ENCODE assay signal across 8 cellular contexts in genomic region chr2:216115224-216115582, GRCh38. TPM values are rescaled to one million over a fixed set of nuclear protein-coding genes. Genes with fewer than 3 reads are reported as not detected.
DNase-seq lines count a peak whose midpoint lies in the region; ATAC-seq and TF ChIP-seq lines count a peak whose summit lies in the region.

No MANE protein-coding gene starts in this region.

- no peaks in the 10 kb centered on the region for H3K27me3 ChIP-seq in breast epithelium
- no peaks in the 10 kb centered on the region for H3K27me3 ChIP-seq in right lobe of liver
- no peaks in the 10 kb centered on the region for H3K27me3 ChIP-seq in upper lobe of right lung

- H3K4me3 ChIP-seq in breast epithelium: peak overlapping the region; percentile 52 to 68 (median 58)
- H3K4me3 ChIP-seq in right lobe of liver: peak overlapping the region; percentile 38 to 50 (median 46)
- peak overlapping the region; percentile 63 for H3K4me3 ChIP-seq in upper lobe of right lung

- peak overlapping the region; percentile 82 to 94 for H3K27ac ChIP-seq in breast epithelium
- H3K27ac ChIP-seq in right lobe of liver: peak overlapping the region; percentile 79 to 88 (median 84)
- H3K27ac ChIP-seq in upper lobe of right lung: peak overlapping the region; percentile 84

- H3K9me3 ChIP-seq in breast epithelium: no peaks in the 10 kb centered on the region
- no peaks in the 10 kb centered on the region for H3K9me3 ChIP-seq in right lobe of liver
- H3K9me3 ChIP-seq in upper lobe of right lung: no peaks in the 10 kb centered on the region

- DNase-seq in DMS53 (lab: John Stamatoyannopoulos, UW) (peak; percentile 58), DMS53 treated with DMSO at 0.1 percent for 48 hours (lab: John Stamatoyannopoulos, UW; ENCODE audit: unreplicated experiment) (no peak), NCI-H510A (lab: John Stamatoyannopoulos, UW) (peak; percentile 16), breast epithelium (ENCODE audit: low spot score in 2 of 2) (no peak), right lobe of liver (no peak), upper lobe of right lung (no peak), retina (no peak)
- DNase-seq in stimulated activated CD4-positive, alpha-beta T cell treated with anti-CD3 and anti-CD28 coated beads, Interleukin-1b, Interleukin-23, amount 100 ng/mL, for 48 hours: no peak

- TF ChIP-seq POLR2A in breast epithelium (IDR thresholded peaks at IDR 0.05): no peak
- peak; percentile 6 for TF ChIP-seq POLR2A in right lobe of liver (IDR thresholded peaks at IDR 0.05)

- WGBS in right lobe of liver (ENCODE audit: insufficient coverage, low coverage, low lambda C conversion rate, missing lambda C conversion rate): 17% methylated on average over 5 of the region's 5 CpGs

- TF ChIP-seq CTCF in breast epithelium (IDR thresholded peaks at IDR 0.05) (no peak), right lobe of liver (IDR thresholded peaks at IDR 0.05) (no peak), upper lobe of right lung (IDR thresholded peaks at IDR 0.05) (no peak)

- intact Hi-C loops in breast epithelium (cut with DNase I; ENCODE audit: low total_unique reads) (no loop called here), right lobe of liver (cut with DNase I) (loop anchor here in 1 of 2 donors (10.0 kb wide), 1 partner anchor 290 kb away; no protein-coding TSS in a partner anchor), upper lobe of right lung (cut with DNase I) (no loop called here)

- ATAC-seq in right lobe of liver (peak; percentile 45 to 56 (median 52)), upper lobe of right lung (peak; percentile 49)

- H3K36me3 ChIP-seq in breast epithelium (no peaks in the 10 kb centered on the region), right lobe of liver (peaks cover 9 to 44% (median 11%) of the 10 kb centered on the region in 4 donors), upper lobe of right lung (peaks cover 82% of the 10 kb centered on the region)

- H3K4me1 ChIP-seq in breast epithelium: peaks cover 0 to 30% of the 10 kb centered on the region in 2 donors
- H3K4me1 ChIP-seq in right lobe of liver: peaks cover 0 to 40% (median 13%) of the 10 kb centered on the region in 4 donors
- peaks cover 43% of the 10 kb centered on the region for H3K4me1 ChIP-seq in upper lobe of right lung

RNA-seq across cellular contexts. Expression of gene XRCC5, which starts 6.1 kb away (rescaled TPM):
- total RNA-seq in breast epithelium: 100 to 1,000 TPM; 134 to 227 (median 188) TPM
- 100 to 1,000 TPM in 4 of 6 experiments, 10 to 100 TPM in 2; 92.0 to 131 (median 106) TPM for total RNA-seq in right lobe of liver
- total RNA-seq in upper lobe of right lung: 178 TPM

RNA-seq across cellular contexts. Expression of gene TMEM169, which starts 33.5 kb away (rescaled TPM):
- total RNA-seq in breast epithelium (1 to 10 TPM in 1 of 3 donors, under 1 TPM in 1, not detected in 1; 0.29 to 1.3 TPM), right lobe of liver (1 to 10 TPM in 3 of 6 experiments, under 1 TPM in 3; 0.29 to 2.7 (median 1.0) TPM), upper lobe of right lung (1.4 TPM)

RNA-seq across cellular contexts. Expression of gene PECR, which starts 33.6 kb away (rescaled TPM):
- 10 to 100 TPM in 2 of 3 donors, 1 to 10 TPM in 1; 6.3 to 62.7 (median 10.2) TPM for total RNA-seq in breast epithelium
- total RNA-seq in right lobe of liver: 100 to 1,000 TPM in 3 of 6 experiments, 10 to 100 TPM in 3; 43.4 to 115 (median 80.3) TPM
- 18.9 TPM for total RNA-seq in upper lobe of right lung

Comparison
In these comparisons a context has a peak if more than half of its experiments do, and no peak if none do; other contexts are left out.
1. DNase-seq: peak in DMS53 (single experiment) and NCI-H510A (single experiment); none in DMS53 treated with DMSO at 0.1 percent for 48 hours (single experiment), breast epithelium (0 of 2), right lobe of liver (0 of 3), upper lobe of right lung (single experiment), retina (single experiment) and stimulated activated CD4-positive, alpha-beta T cell treated with anti-CD3 and anti-CD28 coated beads, Interleukin-1b, Interleukin-23, amount 100 ng/mL, for 48 hours (single experiment).
2. Peak in every context shown above with its lines, with median percentiles within 50 percentile points of each other: H3K27ac ChIP-seq and H3K4me3 ChIP-seq.